In genomic region chr7:47571355-47572100, GRCh38 we compare ENCODE assay signal across 8 cellular contexts. TPM values are rescaled to one million over a fixed set of nuclear protein-coding genes. Genes with fewer than 3 reads are reported as not detected.
DNase-seq lines count a peak whose midpoint lies in the region; ATAC-seq, FAIRE-seq and TF ChIP-seq lines count a peak whose summit lies in the region.

No MANE protein-coding gene starts in this region.

- FAIRE-seq in D721Med (lab: Jason Lieb, UNC) = no peak

- H3K27ac ChIP-seq in brain microvascular endothelial cell = peak overlapping the region; percentile 79
- H3K27ac ChIP-seq in temporal lobe (ENCODE audit: low read depth, low read length) = peak overlapping the region; percentile 5

- H3K9me3 Mint-ChIP-seq in activated naive CD4-positive, alpha-beta T cell treated with anti-CD3 and anti-CD28 coated beads, Interleukin-2, amount 50 U/mL, for 72 hours = peaks cover 0 to 7% of the 10 kb centered on the region in 2 donors

- no peak overlapping the region for H3K27ac Mint-ChIP-seq in activated naive CD4-positive, alpha-beta T cell treated with anti-CD3 and anti-CD28 coated beads, Interleukin-2, amount 50 U/mL, for 72 hours

- ATAC-seq in left lobe of liver = peak; percentile 74
- ATAC-seq in activated naive CD4-positive, alpha-beta T cell treated with anti-CD3 and anti-CD28 coated beads, Interleukin-2, amount 50 U/mL, for 72 hours = no peak
- ATAC-seq in HG03139 (IDR thresholded peaks at IDR 0.05; ENCODE audit: unreplicated experiment) = no peak

- H3K36me3 Mint-ChIP-seq in activated naive CD4-positive, alpha-beta T cell treated with anti-CD3 and anti-CD28 coated beads, Interleukin-2, amount 50 U/mL, for 72 hours = no peaks in the 10 kb centered on the region

- TF ChIP-seq CTCF in brain microvascular endothelial cell (IDR thresholded peaks at IDR 0.05; ENCODE audit: low read depth, low read length, missing control alignments) (peak; percentile 14), D721Med (IDR thresholded peaks at IDR 0.05; ENCODE audit: insufficient read depth, missing control alignments) (no peak)

- peaks cover 3% of the 10 kb centered on the region for H3K36me3 ChIP-seq in brain microvascular endothelial cell (replicated peaks)

- in situ Hi-C loops in brain microvascular endothelial cell (cut with HindIII; ENCODE audit: low pct_ligation_motif_present, low sequenced_read_pairs) = no loop called here

- no peak overlapping the region for H3K4me3 ChIP-seq in brain microvascular endothelial cell (ENCODE audit: low read depth, low read length)

- H3K27me3 ChIP-seq in brain microvascular endothelial cell (replicated peaks) = no peaks in the 10 kb centered on the region

- DNase-seq in DMS53 treated with DMSO at 0.1 percent for 48 hours (lab: John Stamatoyannopoulos, UW; ENCODE audit: unreplicated experiment) (peak; percentile 95), NCI-H1694 (lab: John Stamatoyannopoulos, UW) (peak; percentile 41), brain microvascular endothelial cell (peak; percentile 90), left lobe of liver (ENCODE audit: low spot score) (peak; percentile 91), D721Med (ENCODE audit: insufficient read length, low spot score) (no peak)
- DNase-seq in activated naive CD4-positive, alpha-beta T cell treated with anti-CD3 and anti-CD28 coated beads, Interleukin-2, amount 50 U/mL, for 72 hours (ENCODE audit: low spot score in 2 of 2) = no peak

RNA-seq across cellular contexts. Expression of gene TNS3, which starts 10.4 kb away (rescaled TPM):
- 47.2 TPM for total RNA-seq in left lobe of liver
- total RNA-seq in temporal lobe = 7.4 TPM
- 1 to 10 TPM in 1 of 2 donors, under 1 TPM in 1; 0.23 to 1.7 TPM for total RNA-seq in activated naive CD4-positive, alpha-beta T cell treated with anti-CD3 and anti-CD28 coated beads, Interleukin-2, amount 50 U/mL, for 72 hours

Comparison
In these comparisons a context has a peak if more than half of its experiments do, and no peak if none do; other contexts are left out.
1. DNase-seq: peak in DMS53 treated with DMSO at 0.1 percent for 48 hours (single experiment), NCI-H1694 (single experiment), brain microvascular endothelial cell (single experiment) and left lobe of liver (single experiment); none in activated naive CD4-positive, alpha-beta T cell treated with anti-CD3 and anti-CD28 coated beads, Interleukin-2, amount 50 U/mL, for 72 hours (0 of 2) and D721Med (single experiment).